20 cellular contexts compared by ENCODE assay signal in genomic region chr17:4221899-4222659, GRCh38.
"Had no signal": no experiment of that assay in that cellular context is flagged by ENCODE, and none has a peak within 500 bp of the region (broad histone marks: within the 10 kb centered on the region; RNA-seq: fewer than 3 reads in every experiment).

No MANE protein-coding gene starts in this region.

- H3K27ac Mint-ChIP-seq: activated CD4-positive, alpha-beta T cell treated with anti-CD3 and anti-CD28 coated beads, Interleukin-2, amount 10 ng/mL, durations not matched to agents 24 days and 14 days; activated naive CD8-positive, alpha-beta T cell; activated T-cell treated with anti-CD3 and anti-CD28 coated beads, Interleukin-2, amount 50 U/mL, for 72 hours; stimulated activated naive B cell treated with anti-CD40 and anti-IgM and Interleukin-4, amounts not matched to agents 10 μg/mL and 1 μg/mL and 100 μg/mL, for 72 hours had no signal

- ATAC-seq: activated T-cell treated with anti-CD3 and anti-CD28 coated beads, Interleukin-2, amount 50 U/mL, for 72 hours; left colon; psoas muscle; sciatic nerve; SK-N-SH treated with all-trans-retinoic acid at 6 μM for 48 hours; stimulated activated naive B cell treated with anti-CD40 and anti-IgM and Interleukin-4, amounts not matched to agents 10 μg/mL and 1 μg/mL and 100 μg/mL, for 72 hours had no signal

- H3K27me3 ChIP-seq: cardiac muscle cell, ovary, tibial artery had no signal

- H3K9me3 ChIP-seq: ovary, psoas muscle, tibial artery had no signal

- H3K27ac ChIP-seq: cardiac muscle cell had no signal

- H3K4me3 Mint-ChIP-seq: activated CD4-positive, alpha-beta T cell treated with anti-CD3 and anti-CD28 coated beads, Interleukin-2, amount 10 ng/mL, durations not matched to agents 24 days and 14 days; activated naive CD8-positive, alpha-beta T cell; activated T-cell treated with anti-CD3 and anti-CD28 coated beads, Interleukin-2, amount 50 U/mL, for 72 hours; stimulated activated naive B cell treated with anti-CD40 and anti-IgM and Interleukin-4, amounts not matched to agents 10 μg/mL and 1 μg/mL and 100 μg/mL, for 72 hours had no signal

- H3K4me1 Mint-ChIP-seq: activated CD4-positive, alpha-beta T cell treated with anti-CD3 and anti-CD28 coated beads, Interleukin-2, amount 10 ng/mL, durations not matched to agents 24 days and 14 days; stimulated activated naive B cell treated with anti-CD40 and anti-IgM and Interleukin-4, amounts not matched to agents 10 μg/mL and 1 μg/mL and 100 μg/mL, for 72 hours had no signal

- H3K9me3 Mint-ChIP-seq: activated CD4-positive, alpha-beta T cell treated with anti-CD3 and anti-CD28 coated beads, Interleukin-2, amount 10 ng/mL, durations not matched to agents 24 days and 14 days; activated T-cell treated with anti-CD3 and anti-CD28 coated beads, Interleukin-2, amount 50 U/mL, for 72 hours; stimulated activated naive B cell treated with anti-CD40 and anti-IgM and Interleukin-4, amounts not matched to agents 10 μg/mL and 1 μg/mL and 100 μg/mL, for 72 hours had no signal

- H3K4me3 ChIP-seq: cardiac muscle cell, ovary, psoas muscle, tibial artery had no signal

- H3K36me3 ChIP-seq: cardiac muscle cell, ovary had no signal

- H3K27me3 Mint-ChIP-seq: activated CD4-positive, alpha-beta T cell treated with anti-CD3 and anti-CD28 coated beads, Interleukin-2, amount 10 ng/mL, durations not matched to agents 24 days and 14 days; activated naive CD8-positive, alpha-beta T cell; stimulated activated naive B cell treated with anti-CD40 and anti-IgM and Interleukin-4, amounts not matched to agents 10 μg/mL and 1 μg/mL and 100 μg/mL, for 72 hours had no signal

- DNase-seq: activated CD4-positive, alpha-beta T cell treated with anti-CD3 and anti-CD28 coated beads, Interleukin-2, amount 10 ng/mL, durations not matched to agents 24 days and 14 days; activated gamma-delta T cell treated with Interleukin-2 at 50 U/mL for 16 hours; activated T-cell treated with anti-CD3 and anti-CD28 coated beads, Interleukin-2, amount 50 U/mL, for 72 hours; amniotic stem cell; dermis blood vessel endothelial cell; effector memory CD4-positive, alpha-beta T cell; hippocampal formation; left colon; mammary epithelial cell; ovary; psoas muscle; stimulated activated CD4-positive, alpha-beta T cell treated with anti-CD3 and anti-CD28 coated beads, Interleukin-4, amount 100 ng/mL, for 24 hours; stimulated activated naive B cell treated with anti-CD40 and anti-IgM and Interleukin-4, amounts not matched to agents 10 μg/mL and 1 μg/mL and 100 μg/mL, for 72 hours; substantia nigra; T1000; tibial artery had no signal
